In the genomic region with DNA sequence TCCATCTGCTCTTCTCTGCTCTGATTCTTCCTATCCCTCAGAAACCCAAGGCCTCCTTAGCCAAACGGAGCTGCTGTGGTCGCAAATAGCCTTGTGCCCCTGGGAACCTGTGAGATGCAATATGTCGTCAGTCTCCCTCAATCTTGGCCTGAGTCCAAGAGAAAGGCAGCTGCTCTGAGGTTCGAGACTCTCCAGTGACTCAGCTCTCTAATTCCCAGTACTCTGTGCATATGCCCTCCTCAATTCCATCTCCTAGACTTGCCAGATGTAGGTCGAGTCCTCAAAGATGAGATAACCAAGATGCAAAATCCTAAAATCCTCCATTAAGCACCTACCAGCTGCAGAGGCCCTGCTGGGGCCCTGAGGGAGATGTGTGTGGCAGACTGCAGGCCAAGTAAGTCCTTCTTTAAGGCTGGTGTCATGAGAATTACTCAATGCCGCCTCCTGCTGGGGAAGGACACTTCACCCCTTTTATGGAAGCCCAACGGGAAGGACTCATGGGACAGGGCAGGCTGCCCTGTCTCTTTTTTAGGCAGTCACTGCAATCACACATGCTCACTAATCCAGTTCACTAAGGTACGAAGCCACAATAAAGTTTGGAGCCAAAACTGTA, we compare ENCODE assay signal across 9 cellular contexts. TPM values are rescaled to one million over a fixed set of nuclear protein-coding genes. Genes with fewer than 3 reads are reported as not detected.
DNase-seq lines count a peak whose midpoint lies in the region; ATAC-seq and TF ChIP-seq lines count a peak whose summit lies in the region.
"Had no signal": no experiment of that assay in that cellular context is flagged by ENCODE, and none has a peak within 500 bp of the region (broad histone marks: within the 10 kb centered on the region; RNA-seq: fewer than 3 reads in every experiment).

No MANE protein-coding gene starts in this region.

- H3K27ac ChIP-seq in fibroblast of lung (ENCODE audit: insufficient read depth, low read length) = no peak overlapping the region
- H3K27ac ChIP-seq: SJSA1 had no signal

- no peak overlapping the region for H3K4me3 ChIP-seq in fibroblast of lung (replicated peaks in 1 of 4; ENCODE audit: control extremely low read depth in 1 of 4, insufficient read depth in 1 of 4, low read depth in 3 of 4, low read length in 4 of 4)
- H3K4me3 ChIP-seq in skeletal muscle cell (ENCODE audit: low read depth, low read length) = no peak overlapping the region
- H3K4me3 ChIP-seq: SJSA1 had no signal

- no peak overlapping the region for H3K4me2 ChIP-seq in fibroblast of lung (ENCODE audit: extremely low read depth, insufficient read depth, low read length)

- H3K79me2 ChIP-seq in fibroblast of lung (ENCODE audit: control insufficient read depth, insufficient read depth, low read length) = no peaks in the 10 kb centered on the region

- no peak overlapping the region for H3K9ac ChIP-seq in fibroblast of lung (ENCODE audit: insufficient read depth, low read length)

- H3K36me3 ChIP-seq in fibroblast of lung (ENCODE audit: control insufficient read depth, insufficient read depth, low read length) = no peaks in the 10 kb centered on the region
- H3K36me3 ChIP-seq: SJSA1 had no signal

- peak; percentile 22 to 54 for TF ChIP-seq CTCF in fibroblast of lung (conservative IDR thresholded peaks at IDR 0.05 in 1 of 2, IDR thresholded peaks at IDR 0.05 in 1 of 2; ENCODE audit: low read depth in 1 of 2, low read length in 2 of 2)

- ATAC-seq in HG02623 (IDR thresholded peaks at IDR 0.05; ENCODE audit: unreplicated experiment) (no peak), GM18909 (IDR thresholded peaks at IDR 0.05; ENCODE audit: poor library complexity, unreplicated experiment) (no peak), HG02763 (IDR thresholded peaks at IDR 0.05; ENCODE audit: unreplicated experiment) (no peak)

- peaks cover 12% of the 10 kb centered on the region for H3K4me1 ChIP-seq in fibroblast of lung (ENCODE audit: control insufficient read depth, extremely low read depth, insufficient read depth, low read length)

- no peaks in the 10 kb centered on the region for H3K9me3 ChIP-seq in fibroblast of lung (ENCODE audit: control insufficient read depth, insufficient read depth, low read depth, low read length)
- H3K9me3 ChIP-seq: SJSA1 had no signal

- H3K27me3 ChIP-seq in fibroblast of lung (ENCODE audit: control insufficient read depth, insufficient read depth, low read length) = no peaks in the 10 kb centered on the region
- H3K27me3 ChIP-seq: SJSA1 had no signal

- no peaks in the 10 kb centered on the region for H4K20me1 ChIP-seq in fibroblast of lung (ENCODE audit: control insufficient read depth, extremely low read depth, insufficient read depth, low read length)

- peak; percentile 85 for DNase-seq in Daoy (ENCODE audit: low read depth)
- peak; percentile 97 for DNase-seq in LHCN-M2 (ENCODE audit: low read depth)
- peak; percentile 67 for DNase-seq in activated CD4-positive, alpha-beta T cell treated with anti-CD3 and anti-CD28 coated beads for 48 hours
- peak; percentile 78 for DNase-seq in fibroblast of lung (ENCODE audit: low read depth in 2 of 2)
- DNase-seq in skeletal muscle cell (ENCODE audit: low read depth) = peak; percentile 91

- no peak overlapping the region for H2AFZ ChIP-seq in fibroblast of lung (ENCODE audit: low read length)

RNA-seq across cellular contexts. Expression of a gene that starts 28.5 kb away (rescaled TPM):
- total RNA-seq in Daoy (2014; rRNA removed; shearing (Covaris generic)) = not detected in 2 replicates
- total RNA-seq in LHCN-M2 (2014; rRNA removed) (0.40 and 0.71 TPM in 2 replicates), fibroblast of lung (not detected in 2 replicates)
- polyA plus RNA-seq in LHCN-M2 (2012) = 1.5 TPM
- not detected in 2 replicates for polyA plus RNA-seq in fibroblast of lung
- polyA plus RNA-seq in fibroblast of lung (2012) = not detected in 2 replicates
- not detected in 2 replicates for polyA minus RNA-seq in fibroblast of lung (ENCODE audit: low replicate concordance)
- total RNA-seq: SJSA1 had no signal

RNA-seq across cellular contexts. Expression of a gene that starts 30.8 kb away (rescaled TPM):
- total RNA-seq in Daoy (2014; rRNA removed; shearing (Covaris generic)) = 0.23 and 1.5 TPM in 2 replicates
- total RNA-seq in LHCN-M2 (2014; rRNA removed) (0.64 and 0.69 TPM in 2 replicates), fibroblast of lung (0.66 and 1.8 TPM in 2 replicates)
- 3.1 TPM for polyA plus RNA-seq in LHCN-M2 (2012)
- polyA plus RNA-seq in fibroblast of lung = 0.40 and 0.41 TPM in 2 replicates
- polyA plus RNA-seq in fibroblast of lung (2012) = 1.0 and 1.4 TPM in 2 replicates
- 0.59 and 1.8 TPM in 2 replicates for polyA minus RNA-seq in fibroblast of lung (ENCODE audit: low replicate concordance)

RNA-seq across cellular contexts. Expression of a gene that starts 36.4 kb away (rescaled TPM):
- not detected in 2 replicates for total RNA-seq in Daoy (2014; rRNA removed; shearing (Covaris generic))
- total RNA-seq in LHCN-M2 (2014; rRNA removed) (not detected in 2 replicates), fibroblast of lung (not detected in 2 replicates)
- polyA plus RNA-seq in LHCN-M2 (2012) = 0.23 TPM
- not detected in 2 replicates for polyA plus RNA-seq in fibroblast of lung
- polyA plus RNA-seq in fibroblast of lung (2012) = not detected in 2 replicates
- polyA minus RNA-seq in fibroblast of lung (ENCODE audit: low replicate concordance) = not detected in 2 replicates
- total RNA-seq: SJSA1 had no signal

RNA-seq across cellular contexts. Expression of a gene that starts 55.0 kb away (rescaled TPM):
- total RNA-seq in Daoy (2014; rRNA removed; shearing (Covaris generic)) = not detected in 2 replicates
- total RNA-seq in LHCN-M2 (2014; rRNA removed) = not detected in 2 replicates
- polyA plus RNA-seq in LHCN-M2 (2012) = 0.05 TPM
- not detected in 2 replicates for total RNA-seq in fibroblast of lung
- polyA plus RNA-seq in fibroblast of lung = not detected in 2 replicates
- polyA plus RNA-seq in fibroblast of lung (2012) = not detected in 2 replicates
- not detected in 2 replicates for polyA minus RNA-seq in fibroblast of lung (ENCODE audit: low replicate concordance)
- total RNA-seq: SJSA1 had no signal
